26 cellular contexts compared by ENCODE assay signal in genomic region chrX:38886112-38886511, GRCh38.
"Had no signal": no experiment of that assay in that cellular context is flagged by ENCODE, and none has a peak within 500 bp of the region (broad histone marks: within the 10 kb centered on the region; RNA-seq: fewer than 3 reads in every experiment).

No MANE protein-coding gene starts in this region.

- H3K36me3 ChIP-seq: neural progenitor cell, neutrophil, ovary, right atrium auricular region, stomach, thyroid gland, transverse colon, upper lobe of left lung, vagina had no signal

- H3K4me2 ChIP-seq: neural progenitor cell had no signal

- H3K27me3 Mint-ChIP-seq: naive thymus-derived CD4-positive, alpha-beta T cell; progenitor cell of endocrine pancreas; stimulated activated naive B cell treated with anti-CD40 and anti-IgM and Interleukin-4, amounts not matched to agents 10 μg/mL and 1 μg/mL and 100 μg/mL, for 72 hours had no signal

- H3K9ac ChIP-seq: neural progenitor cell had no signal

- H3K27me3 ChIP-seq: neural progenitor cell, neutrophil, ovary, right atrium auricular region, testis, thyroid gland, transverse colon, upper lobe of left lung, vagina had no signal

- H2AFZ ChIP-seq: neural progenitor cell had no signal

- H3K9me3 Mint-ChIP-seq: stimulated activated naive B cell treated with anti-CD40 and anti-IgM and Interleukin-4, amounts not matched to agents 10 μg/mL and 1 μg/mL and 100 μg/mL, for 72 hours had no signal

- H3K4me1 Mint-ChIP-seq: nephron progenitor cell, neural progenitor cell had no signal

- H3K9me3 ChIP-seq: mucosa of descending colon, neutrophil, ovary, stomach, testis, thyroid gland, transverse colon, upper lobe of left lung, vagina had no signal

- H3K4me1 ChIP-seq: neural progenitor cell, right atrium auricular region, stomach, testis, thyroid gland, transverse colon, upper lobe of left lung, vagina had no signal

- DNase-seq: islet precursor cell; midbrain; mucosa of descending colon; naive thymus-derived CD4-positive, alpha-beta T cell; nephron progenitor cell; occipital lobe; ovary; stimulated activated CD4-positive, alpha-beta T cell treated with anti-CD3 and anti-CD28 coated beads, Interleukin-12 subunit alpha, Interleukin-12 subunit beta, amount 100 ng/mL, for 4 hours; stimulated activated CD4-positive, alpha-beta T cell treated with anti-CD3 and anti-CD28 coated beads, Interleukin-15, amount 100 ng/mL, for 24 hours; stimulated activated CD4-positive, alpha-beta T cell treated with anti-CD3 and anti-CD28 coated beads, Interleukin-2, amount 100 ng/mL, for 24 hours; stimulated activated CD4-positive, alpha-beta T cell treated with anti-CD3 and anti-CD28 coated beads, Interleukin-4, amount 100 ng/mL, for 1 hour; stimulated activated naive B cell treated with anti-CD40 and anti-IgM and Interleukin-4, amounts not matched to agents 10 μg/mL and 1 μg/mL and 100 μg/mL, for 72 hours; stimulated activated naive CD8-positive, alpha-beta T cell treated with anti-CD3 and anti-CD28 coated beads, Interleukin-15, Interleukin-2, amounts not matched to agents 100 U/mL and 50 U/mL, for 24 hours; stomach; testis; thyroid gland; transverse colon; upper lobe of left lung had no signal

- H3K4me3 ChIP-seq: lung, mucosa of descending colon, neural progenitor cell, ovary, right atrium auricular region, skin epidermis, stomach, testis, thyroid gland, transverse colon, upper lobe of left lung, vagina had no signal

- H3K27ac Mint-ChIP-seq: naive thymus-derived CD4-positive, alpha-beta T cell; nephron progenitor cell; neural progenitor cell; progenitor cell of endocrine pancreas; stimulated activated naive B cell treated with anti-CD40 and anti-IgM and Interleukin-4, amounts not matched to agents 10 μg/mL and 1 μg/mL and 100 μg/mL, for 72 hours had no signal

- H3K36me3 Mint-ChIP-seq: naive thymus-derived CD4-positive, alpha-beta T cell; neural progenitor cell; stimulated activated naive B cell treated with anti-CD40 and anti-IgM and Interleukin-4, amounts not matched to agents 10 μg/mL and 1 μg/mL and 100 μg/mL, for 72 hours had no signal

- H3K27ac ChIP-seq: neural progenitor cell, neutrophil, ovary, right atrium auricular region, skin epidermis, stomach, testis, thyroid gland, transverse colon, upper lobe of left lung, vagina had no signal

- ATAC-seq: mucosa of descending colon; naive thymus-derived CD4-positive, alpha-beta T cell; sciatic nerve; stimulated activated naive B cell treated with anti-CD40 and anti-IgM and Interleukin-4, amounts not matched to agents 10 μg/mL and 1 μg/mL and 100 μg/mL, for 72 hours; stimulated activated naive CD8-positive, alpha-beta T cell treated with anti-CD3 and anti-CD28 coated beads, Interleukin-15, Interleukin-2, amounts not matched to agents 100 U/mL and 50 U/mL, for 24 hours had no signal

- H3K4me3 Mint-ChIP-seq: naive thymus-derived CD4-positive, alpha-beta T cell; nephron progenitor cell; neural progenitor cell; stimulated activated naive B cell treated with anti-CD40 and anti-IgM and Interleukin-4, amounts not matched to agents 10 μg/mL and 1 μg/mL and 100 μg/mL, for 72 hours had no signal
